ENCODE assay signal across 10 cellular contexts in genomic region chr12:73935817-73936216, GRCh38.
DNase-seq lines count a peak whose midpoint lies in the region; ATAC-seq and TF ChIP-seq lines count a peak whose summit lies in the region.
"Had no signal": no experiment of that assay in that cellular context is flagged by ENCODE, and none has a peak within 500 bp of the region (broad histone marks: within the 10 kb centered on the region; RNA-seq: fewer than 3 reads in every experiment).

No MANE protein-coding gene starts in this region.

- peak; percentile 62 for DNase-seq in DMS153 (lab: John Stamatoyannopoulos, UW)
- DNase-seq in NCI-H1105 (lab: John Stamatoyannopoulos, UW), result peak; percentile 60
- peak; percentile 80 to 82 for DNase-seq in SHP77 (lab: John Stamatoyannopoulos, UW)
- DNase-seq in islet precursor cell, result peak; percentile 54
- no peak for DNase-seq in COR-L47 (lab: John Stamatoyannopoulos, UW)
- DNase-seq in germinal center (ENCODE audit: low spot score), result no peak
- no peak for DNase-seq in GM20000 (ENCODE audit: low spot score)
- DNase-seq: Right ventricle myocardium superior; stimulated activated CD4-positive, alpha-beta T cell treated with anti-CD3 and anti-CD28 coated beads, Interleukin-15, amount 100 ng/mL, for 24 hours had no signal

- TF ChIP-seq CTCF in GM20000 (IDR thresholded peaks at IDR 0.05; ENCODE audit: extremely low read depth, missing control alignments), result no peak

- no peak for ATAC-seq in GM21447 (IDR thresholded peaks at IDR 0.05; ENCODE audit: unreplicated experiment)

Comparison
In these comparisons a context has a peak if more than half of its experiments do, and no peak if none do; other contexts are left out.
1. DNase-seq: peak in DMS153 (single experiment), NCI-H1105 (single experiment), SHP77 (2 of 2) and islet precursor cell (single experiment); none in COR-L47 (single experiment), germinal center (single experiment) and GM20000 (single experiment).